30 cellular contexts compared by ENCODE assay signal in the genomic region with DNA sequence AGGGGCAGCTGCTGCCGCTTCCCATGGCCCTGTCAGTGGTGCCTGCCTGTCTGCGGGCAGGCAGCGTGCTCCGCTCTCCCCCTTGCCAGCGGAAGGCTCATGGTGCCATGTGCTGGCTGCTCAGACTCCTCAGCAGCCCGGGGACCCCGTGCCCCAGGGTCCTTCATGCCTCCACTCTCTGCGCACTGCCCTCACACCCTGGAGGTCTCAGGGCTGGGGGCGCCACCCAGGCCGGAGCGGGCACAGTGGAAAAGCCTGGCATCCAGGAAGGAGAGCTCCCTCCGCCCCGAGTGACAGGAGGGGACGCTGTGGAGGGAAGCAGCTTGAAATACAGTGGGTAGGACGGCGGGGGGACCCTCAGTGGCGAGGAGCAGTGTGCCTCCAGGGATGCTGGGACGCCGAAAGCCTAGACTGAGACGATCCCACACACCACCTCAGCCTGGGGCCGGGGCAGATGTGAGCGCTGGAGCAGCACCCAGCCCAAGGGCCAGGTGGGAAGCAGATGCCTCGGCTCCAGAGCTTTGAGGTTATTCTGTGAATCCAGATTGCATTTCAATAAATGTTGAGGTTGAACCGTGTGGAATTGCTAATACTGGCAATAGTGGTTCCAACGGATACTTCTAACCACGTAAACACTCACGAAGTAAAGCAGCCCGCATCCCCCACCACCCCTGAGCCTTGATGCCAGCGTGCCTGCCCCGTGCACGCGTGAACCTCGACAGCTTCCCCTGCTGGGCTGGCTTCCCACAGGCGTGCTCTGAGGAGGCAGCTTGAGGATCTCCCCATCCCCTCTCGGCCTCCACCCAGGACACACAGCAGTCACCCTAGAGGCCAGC. TPM values are rescaled to one million over a fixed set of nuclear protein-coding genes. Genes with fewer than 3 reads are reported as not detected.
DNase-seq lines count a peak whose midpoint lies in the region; ATAC-seq, FAIRE-seq and TF ChIP-seq lines count a peak whose summit lies in the region.
"Had no signal": no experiment of that assay in that cellular context is flagged by ENCODE, and none has a peak within 500 bp of the region (broad histone marks: within the 10 kb centered on the region; RNA-seq: fewer than 3 reads in every experiment).

No MANE protein-coding gene starts in this region.

- peaks cover 31% of the 10 kb centered on the region for H3K36me3 Mint-ChIP-seq in stimulated activated naive CD8-positive, alpha-beta T cell treated with anti-CD3 and anti-CD28 coated beads, Interleukin-15, Interleukin-2, amounts not matched to agents 100 ng/mL and 50 ng/mL, for 24 hours (ENCODE audit: low read depth)
- peaks cover 38% of the 10 kb centered on the region for H3K36me3 Mint-ChIP-seq in T-cell
- peaks cover 43% of the 10 kb centered on the region for H3K36me3 Mint-ChIP-seq in endothelial cell (ENCODE audit: low read depth, unreplicated experiment)
- H3K36me3 Mint-ChIP-seq: brain had no signal

- no peak overlapping the region for H3K4me3 Mint-ChIP-seq in stimulated activated naive CD8-positive, alpha-beta T cell treated with anti-CD3 and anti-CD28 coated beads, Interleukin-15, Interleukin-2, amounts not matched to agents 100 ng/mL and 50 ng/mL, for 24 hours
- H3K4me3 Mint-ChIP-seq in T-cell (peak overlapping the region in 1 of 3 donors; percentile 100), endothelial cell (ENCODE audit: unreplicated experiment) (peak overlapping the region; percentile 76)
- H3K4me3 Mint-ChIP-seq: activated T-cell treated with anti-CD3 and anti-CD28 coated beads, Interleukin-2, amount 50 U/mL, for 4 hours; brain had no signal

- TF ChIP-seq CTCF in endothelial cell (IDR thresholded peaks at IDR 0.05; ENCODE audit: unreplicated experiment) (no peak), RWPE1 (conservative IDR thresholded peaks at IDR 0.05; ENCODE audit: low read depth) (no peak)

- peaks cover 74% of the 10 kb centered on the region for H3K4me1 Mint-ChIP-seq in stimulated activated naive CD8-positive, alpha-beta T cell treated with anti-CD3 and anti-CD28 coated beads, Interleukin-15, Interleukin-2, amounts not matched to agents 100 ng/mL and 50 ng/mL, for 24 hours (ENCODE audit: low read depth)
- H3K4me1 Mint-ChIP-seq in T-cell (peaks cover 81 to 88% (median 82%) of the 10 kb centered on the region in 3 donors), endothelial cell (ENCODE audit: unreplicated experiment) (peaks cover 50% of the 10 kb centered on the region)
- H3K4me1 Mint-ChIP-seq: brain had no signal

- POLR2A ChIA-PET in T-cell (lab: Charles Lee) (no interaction called here), RWPE1 (lab: Yijun Ruan, JAX; ENCODE audit: low non-redundant PET) (no interaction called here)

- H3K27ac Mint-ChIP-seq in stimulated activated naive CD8-positive, alpha-beta T cell treated with anti-CD3 and anti-CD28 coated beads, Interleukin-15, Interleukin-2, amounts not matched to agents 100 ng/mL and 50 ng/mL, for 24 hours: peak overlapping the region; percentile 71
- H3K27ac Mint-ChIP-seq in T-cell (peak overlapping the region; percentile 4 to 71), endothelial cell (ENCODE audit: unreplicated experiment) (no peak overlapping the region)

- ATAC-seq in stimulated activated naive CD8-positive, alpha-beta T cell treated with anti-CD3 and anti-CD28 coated beads, Interleukin-15, Interleukin-2, amounts not matched to agents 100 U/mL and 50 U/mL, for 24 hours: no peak
- ATAC-seq in T-cell (replicated peaks in 1 of 4) (no peak), GM21619 (IDR thresholded peaks at IDR 0.05; ENCODE audit: unreplicated experiment) (no peak), SK-N-SH treated with all-trans-retinoic acid at 6 μM for 48 hours (no peak)
- ATAC-seq: activated T-cell treated with anti-CD3 and anti-CD28 coated beads, Interleukin-2, amount 50 U/mL, for 4 hours; effector memory CD8-positive, alpha-beta T cell; gastroesophageal sphincter had no signal

- CTCF ChIA-PET in T-cell (lab: Charles Lee) (no interaction called here), RWPE1 (lab: Yijun Ruan, JAX) (no interaction called here)

- H3K27ac ChIP-seq in RWPE1: no peak overlapping the region
- H3K27ac ChIP-seq: SK-N-MC, tibial artery had no signal

- H3K9me3 Mint-ChIP-seq in stimulated activated naive CD8-positive, alpha-beta T cell treated with anti-CD3 and anti-CD28 coated beads, Interleukin-15, Interleukin-2, amounts not matched to agents 100 ng/mL and 50 ng/mL, for 24 hours: no peaks in the 10 kb centered on the region
- H3K9me3 Mint-ChIP-seq in T-cell (no peaks in the 10 kb centered on the region), endothelial cell (ENCODE audit: unreplicated experiment) (no peaks in the 10 kb centered on the region)
- H3K9me3 Mint-ChIP-seq: activated T-cell treated with anti-CD3 and anti-CD28 coated beads, Interleukin-2, amount 50 U/mL, for 4 hours; brain; CD8-positive, alpha-beta memory T cell; effector memory CD8-positive, alpha-beta T cell had no signal

- DNase-seq in stimulated activated naive CD8-positive, alpha-beta T cell treated with anti-CD3 and anti-CD28 coated beads, Interleukin-15, Interleukin-2, amounts not matched to agents 100 U/mL and 50 U/mL, for 24 hours: no peak
- DNase-seq in T-cell (no peak), endothelial cell (ENCODE audit: low spot score) (no peak), urothelium cell line (ENCODE audit: low spot score) (no peak), RWPE1 (ENCODE audit: low spot score) (no peak)
- DNase-seq: activated CD4-positive, alpha-beta T cell treated with anti-CD3 and anti-CD28 coated beads, Interleukin-2, amount 50 U/mL, for 4 hours; activated T-cell treated with anti-CD3 and anti-CD28 coated beads, Interleukin-2, amount 50 U/mL, for 4 hours; DMS53; effector memory CD8-positive, alpha-beta T cell; GDM1; NCI-H2107; NCI-H510A treated with DMSO at 0.1 percent for 48 hours; occipital lobe; stimulated activated CD4-positive, alpha-beta T cell treated with anti-CD3 and anti-CD28 coated beads, Interleukin-2, amount 100 ng/mL, for 48 hours; stimulated activated naive CD4-positive, alpha-beta T cell treated with Interleukin-2 at 50 U/mL for 16 hours; tibial artery had no signal

- H3K27me3 Mint-ChIP-seq in stimulated activated naive CD8-positive, alpha-beta T cell treated with anti-CD3 and anti-CD28 coated beads, Interleukin-15, Interleukin-2, amounts not matched to agents 100 ng/mL and 50 ng/mL, for 24 hours: no peaks in the 10 kb centered on the region
- H3K27me3 Mint-ChIP-seq in T-cell (no peaks in the 10 kb centered on the region), endothelial cell (ENCODE audit: unreplicated experiment) (peaks cover 2% of the 10 kb centered on the region)
- H3K27me3 Mint-ChIP-seq: brain; effector memory CD8-positive, alpha-beta T cell had no signal

- peak; percentile 23 for FAIRE-seq in urothelium cell line (lab: Jason Lieb, UNC)
- FAIRE-seq: colon, H1, kidney, RCC 7860 had no signal

TF ChIP-seq in SK-N-SH treated with all-trans-retinoic acid at 6 μM for 48 hours, 23 proteins besides CTCF, POLR2A, EP300 and RAD21:
- TF ChIP-seq, protein P1, sequence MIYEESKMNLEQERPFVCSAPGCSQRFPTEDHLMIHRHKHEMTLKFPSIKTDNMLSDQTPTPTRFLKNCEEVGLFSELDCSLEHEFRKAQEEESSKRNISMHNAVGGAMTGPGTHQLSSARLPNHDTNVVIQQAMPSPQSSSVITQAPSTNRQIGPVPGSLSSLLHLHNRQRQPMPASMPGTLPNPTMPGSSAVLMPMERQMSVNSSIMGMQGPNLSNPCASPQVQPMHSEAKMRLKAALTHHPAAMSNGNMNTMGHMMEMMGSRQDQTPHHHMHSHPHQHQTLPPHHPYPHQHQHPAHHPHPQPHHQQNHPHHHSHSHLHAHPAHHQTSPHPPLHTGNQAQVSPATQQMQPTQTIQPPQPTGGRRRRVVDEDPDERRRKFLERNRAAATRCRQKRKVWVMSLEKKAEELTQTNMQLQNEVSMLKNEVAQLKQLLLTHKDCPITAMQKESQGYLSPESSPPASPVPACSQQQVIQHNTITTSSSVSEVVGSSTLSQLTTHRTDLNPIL (CRISPR knock-in tag; IDR thresholded peaks at IDR 0.05; ENCODE audit: low read depth): no peak
- no peak for TF ChIP-seq ZC3H10 (CRISPR knock-in tag; IDR thresholded peaks at IDR 0.05)
- TF ChIP-seq, protein P2, sequence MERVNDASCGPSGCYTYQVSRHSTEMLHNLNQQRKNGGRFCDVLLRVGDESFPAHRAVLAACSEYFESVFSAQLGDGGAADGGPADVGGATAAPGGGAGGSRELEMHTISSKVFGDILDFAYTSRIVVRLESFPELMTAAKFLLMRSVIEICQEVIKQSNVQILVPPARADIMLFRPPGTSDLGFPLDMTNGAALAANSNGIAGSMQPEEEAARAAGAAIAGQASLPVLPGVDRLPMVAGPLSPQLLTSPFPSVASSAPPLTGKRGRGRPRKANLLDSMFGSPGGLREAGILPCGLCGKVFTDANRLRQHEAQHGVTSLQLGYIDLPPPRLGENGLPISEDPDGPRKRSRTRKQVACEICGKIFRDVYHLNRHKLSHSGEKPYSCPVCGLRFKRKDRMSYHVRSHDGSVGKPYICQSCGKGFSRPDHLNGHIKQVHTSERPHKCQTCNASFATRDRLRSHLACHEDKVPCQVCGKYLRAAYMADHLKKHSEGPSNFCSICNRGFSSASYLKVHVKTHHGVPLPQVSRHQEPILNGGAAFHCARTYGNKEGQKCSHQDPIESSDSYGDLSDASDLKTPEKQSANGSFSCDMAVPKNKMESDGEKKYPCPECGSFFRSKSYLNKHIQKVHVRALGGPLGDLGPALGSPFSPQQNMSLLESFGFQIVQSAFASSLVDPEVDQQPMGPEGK (CRISPR knock-in tag; IDR thresholded peaks at IDR 0.05; ENCODE audit: borderline replicate concordance): no peak
TF ChIP-seq in SK-N-SH treated with all-trans-retinoic acid at 6 μM for 48 hours: peak in this region for 0.

RNA-seq across cellular contexts. Expression of gene TMEM204, which starts 6.5 kb away (rescaled TPM):
- 100 to 1,000 TPM in 3 of 5 donors, 10 to 100 TPM in 2; 33.1 to 158 (median 115) TPM for total RNA-seq in T-cell
- 66.3 TPM for total RNA-seq in endothelial cell (ENCODE audit: unreplicated experiment)
- total RNA-seq: H1, M059J had no signal

RNA-seq across cellular contexts. Expression of gene TELO2, which starts 46.8 kb away (rescaled TPM):
- 10 to 100 TPM; 36.0 to 73.0 (median 56.1) TPM for total RNA-seq in T-cell
- 64.5 TPM for total RNA-seq in endothelial cell (ENCODE audit: unreplicated experiment)

RNA-seq across cellular contexts. Expression of gene PTX4, which starts 51.2 kb away (rescaled TPM):
- total RNA-seq in T-cell (under 1 TPM in 1 of 5 donors, not detected in 4; 0.26 TPM), endothelial cell (ENCODE audit: unreplicated experiment) (0.21 TPM)
- total RNA-seq: CD8-positive, alpha-beta memory T cell; H1; kidney; M059J; myocyte; occipital lobe; smooth muscle cell had no signal
